Comparison of ENCODE assay signal across 10 cellular contexts in the genomic region with DNA sequence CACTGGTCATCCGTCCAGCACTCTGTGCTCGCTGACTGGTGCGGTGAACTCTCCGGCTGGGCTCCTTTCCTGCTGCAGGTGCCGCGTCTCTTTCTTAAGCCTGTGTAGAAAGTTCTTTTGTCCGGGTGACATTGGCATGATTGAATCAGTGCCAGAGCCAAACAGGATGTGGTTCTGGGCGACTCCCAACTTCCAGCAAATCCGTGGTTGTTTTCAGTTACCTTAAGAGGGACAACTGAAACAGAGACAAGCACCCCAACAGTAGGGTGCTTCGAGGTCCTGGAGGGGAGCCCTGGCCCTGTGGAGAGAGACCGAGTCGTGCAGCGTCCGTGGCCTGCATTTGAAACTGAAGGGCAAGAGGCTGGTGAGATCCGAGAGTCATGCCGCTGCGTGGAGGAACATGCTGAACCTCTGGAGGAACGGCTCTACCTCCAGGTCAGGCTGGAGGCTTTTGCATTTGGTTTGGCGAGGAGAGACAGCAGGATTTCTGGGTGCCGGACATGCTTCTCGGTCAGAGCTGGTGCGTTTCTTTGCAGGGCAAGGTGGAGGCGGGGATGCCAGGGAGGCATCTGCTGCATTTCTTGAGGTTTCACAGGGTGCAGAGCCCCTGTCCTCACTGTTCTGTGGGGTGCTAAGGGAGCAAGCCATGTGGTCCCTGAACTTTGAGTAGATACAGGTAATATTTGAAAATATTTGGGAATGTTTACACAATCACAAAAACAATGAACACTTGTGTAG. TPM values are rescaled to one million over a fixed set of nuclear protein-coding genes. Genes with fewer than 3 reads are reported as not detected.
DNase-seq lines count a peak whose midpoint lies in the region; ATAC-seq, FAIRE-seq and TF ChIP-seq lines count a peak whose summit lies in the region.
"Had no signal": no experiment of that assay in that cellular context is flagged by ENCODE, and none has a peak within 500 bp of the region (broad histone marks: within the 10 kb centered on the region; RNA-seq: fewer than 3 reads in every experiment).

No MANE protein-coding gene starts in this region.

- WGBS in ovary, 3 donors: 47 to 70% (median 56%) methylated on average over 23 of the region's 23 CpGs

- H3K4me3 Mint-ChIP-seq in stimulated activated naive B cell treated with anti-CD40 and anti-IgM and Interleukin-4, amounts not matched to agents 10 μg/mL and 1 μg/mL and 100 μg/mL, for 72 hours: no peak overlapping the region

- H3K9me3 ChIP-seq in RWPE2 (ENCODE audit: severe bottlenecking) (no peaks in the 10 kb centered on the region), left ventricle myocardium inferior (replicated peaks) (peaks cover 5% of the 10 kb centered on the region), skeletal muscle tissue (ENCODE audit: control insufficient read depth in 3 of 3, low read length in 3 of 3) (peaks cover 0 to 3% (median 0%) of the 10 kb centered on the region in 3 donors), ovary (no peaks in the 10 kb centered on the region)
- H3K9me3 ChIP-seq: vagina had no signal

- H3K4me3 ChIP-seq in RWPE2 (ENCODE audit: severe bottlenecking) (no peak overlapping the region), left ventricle myocardium inferior (peak overlapping the region; percentile 44), skeletal muscle tissue (ENCODE audit: low read length in 3 of 3) (peak overlapping the region; percentile 7 to 52 (median 48)), ovary (no peak overlapping the region)
- H3K4me3 ChIP-seq: vagina had no signal

- FAIRE-seq in H54 (lab: Jason Lieb, UNC): no peak

- DNase-seq in H54 (ENCODE audit: insufficient read length, low spot score) (peak; percentile 40), RWPE2 (ENCODE audit: low spot score) (no peak), left ventricle myocardium inferior (no peak), caudate nucleus (lab: John Stamatoyannopoulos, UW) (no peak), ovary (no peak)
- no peak for DNase-seq in stimulated activated naive B cell treated with anti-CD40 and anti-IgM and Interleukin-4, amounts not matched to agents 10 μg/mL and 1 μg/mL and 100 μg/mL, for 72 hours
- DNase-seq: midbrain had no signal

- H3K4me1 Mint-ChIP-seq in stimulated activated naive B cell treated with anti-CD40 and anti-IgM and Interleukin-4, amounts not matched to agents 10 μg/mL and 1 μg/mL and 100 μg/mL, for 72 hours: peaks cover 16 to 46% of the 10 kb centered on the region in 2 donors

- peaks cover 9 to 12% of the 10 kb centered on the region in 2 donors for H3K36me3 Mint-ChIP-seq in stimulated activated naive B cell treated with anti-CD40 and anti-IgM and Interleukin-4, amounts not matched to agents 10 μg/mL and 1 μg/mL and 100 μg/mL, for 72 hours

- H3K36me3 ChIP-seq in RWPE2 (ENCODE audit: low read depth) (peaks cover 15% of the 10 kb centered on the region), left ventricle myocardium inferior (no peaks in the 10 kb centered on the region), skeletal muscle tissue (ENCODE audit: control insufficient read depth in 3 of 3, insufficient read depth in 3 of 3, low read length in 3 of 3) (no peaks in the 10 kb centered on the region), ovary (no peaks in the 10 kb centered on the region)
- H3K36me3 ChIP-seq: vagina had no signal

- H3K4me1 ChIP-seq in RWPE2 (ENCODE audit: insufficient read depth, poor library complexity, severe bottlenecking) (peaks cover 46% of the 10 kb centered on the region), left ventricle myocardium inferior (peaks cover 94% of the 10 kb centered on the region), skeletal muscle tissue (ENCODE audit: control insufficient read depth in 3 of 3, insufficient read depth in 3 of 3, low read length in 3 of 3) (peaks cover 25 to 60% (median 43%) of the 10 kb centered on the region in 3 donors), ovary (ENCODE audit: insufficient read depth) (peaks cover 36% of the 10 kb centered on the region)

- TF ChIP-seq CTCF in RWPE2 (IDR thresholded peaks at IDR 0.05; ENCODE audit: poor library complexity, severe bottlenecking) (no peak), left ventricle myocardium inferior (IDR thresholded peaks at IDR 0.05; ENCODE audit: borderline replicate concordance) (no peak), ovary (IDR thresholded peaks at IDR 0.05) (no peak)

- no peak for TF ChIP-seq EP300 in ovary (IDR thresholded peaks at IDR 0.05)

- H3K27ac ChIP-seq in RWPE2 (ENCODE audit: poor library complexity, severe bottlenecking) (peak overlapping the region; percentile 96), left ventricle myocardium inferior (replicated peaks) (peak overlapping the region; percentile 81), skeletal muscle tissue (ENCODE audit: low read depth, low read length) (no peak overlapping the region), caudate nucleus (ENCODE audit: low read depth, low read length) (no peak overlapping the region), ovary (no peak overlapping the region)
- H3K27ac ChIP-seq: vagina had no signal

- TF ChIP-seq POLR2A in H54 (IDR thresholded peaks at IDR 0.05; ENCODE audit: low read depth, low read length) (no peak), ovary (IDR thresholded peaks at IDR 0.05) (no peak)

- ATAC-seq in RWPE2 (ENCODE audit: low read depth) (peak; percentile 32), GM18909 (IDR thresholded peaks at IDR 0.05; ENCODE audit: poor library complexity, unreplicated experiment) (no peak)
- ATAC-seq in stimulated activated naive B cell treated with anti-CD40 and anti-IgM and Interleukin-4, amounts not matched to agents 10 μg/mL and 1 μg/mL and 100 μg/mL, for 72 hours (replicated peaks): no peak

- H3K27ac Mint-ChIP-seq in stimulated activated naive B cell treated with anti-CD40 and anti-IgM and Interleukin-4, amounts not matched to agents 10 μg/mL and 1 μg/mL and 100 μg/mL, for 72 hours: no peak overlapping the region

- peak overlapping the region in 2 of 3 donors; percentile 12 to 40 for H3K9ac ChIP-seq in skeletal muscle tissue (ENCODE audit: low read depth in 1 of 3, low read length in 3 of 3)

- H3K27me3 Mint-ChIP-seq in stimulated activated naive B cell treated with anti-CD40 and anti-IgM and Interleukin-4, amounts not matched to agents 10 μg/mL and 1 μg/mL and 100 μg/mL, for 72 hours: peaks cover 21 to 23% of the 10 kb centered on the region in 2 donors

- intact Hi-C loops in left ventricle myocardium inferior (cut with micrococcal nuclease) (no loop called here), ovary (cut with DNase I) (no loop called here)

- peaks cover 0 to 6% of the 10 kb centered on the region in 2 donors for H3K9me3 Mint-ChIP-seq in stimulated activated naive B cell treated with anti-CD40 and anti-IgM and Interleukin-4, amounts not matched to agents 10 μg/mL and 1 μg/mL and 100 μg/mL, for 72 hours

- no peaks in the 10 kb centered on the region for H3K27me3 ChIP-seq in RWPE2 (ENCODE audit: insufficient read depth, poor library complexity, severe bottlenecking)
- H3K27me3 ChIP-seq in left ventricle myocardium inferior (ENCODE audit: low read depth): no peaks in the 10 kb centered on the region
- peaks cover 0 to 3% (median 0%) of the 10 kb centered on the region in 3 donors for H3K27me3 ChIP-seq in skeletal muscle tissue (ENCODE audit: control insufficient read depth in 3 of 3, insufficient read depth in 3 of 3, low read length in 3 of 3)
- H3K27me3 ChIP-seq in ovary: no peaks in the 10 kb centered on the region
- H3K27me3 ChIP-seq: vagina had no signal

RNA-seq across cellular contexts. Expression of a gene that starts 26.8 kb away (rescaled TPM):
- total RNA-seq in left ventricle myocardium inferior: 9.6 TPM
- total RNA-seq in skeletal muscle tissue: 8.9 TPM
- 10 to 100 TPM; 21.2 to 44.9 (median 37.4) TPM for total RNA-seq in ovary
- 10 to 100 TPM; 20.3 to 29.3 TPM for polyA plus RNA-seq in ovary

Comparison
In these comparisons a context has a peak if more than half of its experiments do, and no peak if none do; other contexts are left out.
1. H3K27ac ChIP-seq: peak in RWPE2 (single experiment) and left ventricle myocardium inferior (single experiment); none in skeletal muscle tissue (single experiment), caudate nucleus (single experiment) and ovary (0 of 2).
2. H3K4me3 ChIP-seq: peak in left ventricle myocardium inferior (single experiment) and skeletal muscle tissue (3 of 3); none in RWPE2 (single experiment) and ovary (single experiment).